15 cellular contexts compared by ENCODE assay signal in genomic region chr12:75825686-75826085, GRCh38.
DNase-seq lines count a peak whose midpoint lies in the region; ATAC-seq and TF ChIP-seq lines count a peak whose summit lies in the region.
"Had no signal": no experiment of that assay in that cellular context is flagged by ENCODE, and none has a peak within 500 bp of the region (broad histone marks: within the 10 kb centered on the region; RNA-seq: fewer than 3 reads in every experiment).

No MANE protein-coding gene starts in this region.

- no peak overlapping the region for H3K4me3 ChIP-seq in A673 (ENCODE audit: low read depth, low read length, poor library complexity, severe bottlenecking)
- no peak overlapping the region for H3K4me3 ChIP-seq in SJSA1
- no peak overlapping the region for H3K4me3 ChIP-seq in fibroblast of the aortic adventitia (ENCODE audit: low read depth, low read length)
- H3K4me3 ChIP-seq in heart left ventricle, result no peak overlapping the region
- H3K4me3 ChIP-seq: gastroesophageal sphincter, lung had no signal

- no peak for TF ChIP-seq POLR2A in heart left ventricle (IDR thresholded peaks at IDR 0.05)

- CTCF ChIA-PET in A673 (lab: Charles Lee), result no interaction called here

- H3K27me3 ChIP-seq in A673 (replicated peaks; ENCODE audit: insufficient read depth, low read depth, low read length, poor library complexity) (no peaks in the 10 kb centered on the region), SJSA1 (replicated peaks) (no peaks in the 10 kb centered on the region), heart left ventricle (no peaks in the 10 kb centered on the region)
- H3K27me3 ChIP-seq: BE2C, gastroesophageal sphincter had no signal

- no peaks in the 10 kb centered on the region for H3K9me3 ChIP-seq in A673 (ENCODE audit: low read depth, low read length, poor library complexity, severe bottlenecking)
- H3K9me3 ChIP-seq in SJSA1 (replicated peaks), result no peaks in the 10 kb centered on the region
- no peaks in the 10 kb centered on the region for H3K9me3 ChIP-seq in heart left ventricle
- H3K9me3 ChIP-seq: gastroesophageal sphincter had no signal

- intact Hi-C loops in A673 (cut with micrococcal nuclease; ENCODE audit: unreplicated experiment), result no loop called here
- intact Hi-C loops in heart left ventricle (cut with DNase I), result loop anchor here in 1 of 10 donors (10.0 kb wide), 1 partner anchor 209 kb away; the partner anchor contains the start of gene PHLDA1

- H3K4me1 ChIP-seq in A673 (ENCODE audit: insufficient read depth, low read length, poor library complexity, severe bottlenecking) (peaks cover 26% of the 10 kb centered on the region), SJSA1 (replicated peaks) (peaks cover 14% of the 10 kb centered on the region), heart left ventricle (peaks cover 0 to 5% (median 0%) of the 10 kb centered on the region in 12 donors)
- H3K4me1 ChIP-seq: BE2C had no signal

- DNase-seq in A673 (ENCODE audit: low spot score) (peak; percentile 28), HCEC 1CT (peak; percentile 96), SJSA1 (ENCODE audit: low read depth in 1 of 2, low spot score in 2 of 2) (peak in 1 of 2 experiments; percentile 54), fibroblast of the aortic adventitia (ENCODE audit: low read depth) (peak; percentile 69), heart left ventricle (no peak), NCI-H1694 (lab: John Stamatoyannopoulos, UW) (no peak), NCI-H1436 treated with DMSO at 0.1 percent for 48 hours (lab: John Stamatoyannopoulos, UW) (no peak), NCI-H82 (lab: John Stamatoyannopoulos, UW) (no peak)
- DNase-seq: activated T-cell treated with anti-CD3 and anti-CD28 coated beads for 4 hours, BE2C, KBM-7, NCI-H2171, posterior cingulate gyrus had no signal

- TF ChIP-seq CTCF in A673 (conservative IDR thresholded peaks at IDR 0.05; ENCODE audit: low read depth, low read length) (no peak), fibroblast of the aortic adventitia (IDR thresholded peaks at IDR 0.05; ENCODE audit: insufficient read depth, low read length) (no peak), heart left ventricle (IDR thresholded peaks at IDR 0.05) (no peak)

- no peak for ATAC-seq in heart left ventricle
- ATAC-seq: gastroesophageal sphincter had no signal

- WGBS in heart left ventricle, 4 donors, result 74 to 88% (median 81%) methylated on average over 4 of the region's 4 CpGs

- H3K36me3 ChIP-seq in A673 (ENCODE audit: insufficient read depth, low read length, poor library complexity, severe bottlenecking) (no peaks in the 10 kb centered on the region), SJSA1 (no peaks in the 10 kb centered on the region), heart left ventricle (no peaks in the 10 kb centered on the region)
- H3K36me3 ChIP-seq: BE2C, gastroesophageal sphincter had no signal

- BruUV-seq in A673 (replicated peaks; lab: Mats Ljungman, UMichigan), result no TSS peak

- POLR2A ChIA-PET in A673 (lab: Charles Lee; ENCODE audit: low non-redundant PET), result no interaction called here

- H3K27ac ChIP-seq in A673 (ENCODE audit: low read depth, low read length, poor library complexity, severe bottlenecking), result no peak overlapping the region
- 0 out of 2 replicates have a peak overlapping the region, but pooled peaks have one; percentile 27 for H3K27ac ChIP-seq in SJSA1
- H3K27ac ChIP-seq in heart left ventricle, result no peak overlapping the region
- H3K27ac ChIP-seq: gastroesophageal sphincter had no signal

Comparison
In these comparisons a context has a peak if more than half of its experiments do, and no peak if none do; other contexts are left out.
1. DNase-seq: peak in A673 (single experiment), HCEC 1CT (single experiment) and fibroblast of the aortic adventitia (single experiment); none in heart left ventricle (0 of 5), NCI-H1694 (single experiment), NCI-H1436 treated with DMSO at 0.1 percent for 48 hours (single experiment) and NCI-H82 (single experiment).